In genomic region chr2:54207666-54208195, GRCh38 we compare ENCODE assay signal across 1 cellular context.
TF ChIP-seq lines count a peak whose summit lies in the region.

No MANE protein-coding gene starts in this region.

TF ChIP-seq in HepG2, 621 proteins besides CTCF, POLR2A, EP300 and RAD21 (continued from another document and continues in another):
- TF ChIP-seq ZNF580 (CRISPR knock-in tag; IDR thresholded peaks at IDR 0.05; ENCODE audit: borderline replicate concordance, low read depth) (peak; percentile 50; the same call in 1 of the 2 replicates), ZNF552 (CRISPR knock-in tag; IDR thresholded peaks at IDR 0.05; ENCODE audit: borderline replicate concordance) (no peak), ZFP37 (CRISPR knock-in tag; IDR thresholded peaks at IDR 0.05; ENCODE audit: borderline replicate concordance) (no peak), THAP8 (CRISPR knock-in tag; IDR thresholded peaks at IDR 0.05; ENCODE audit: borderline replicate concordance) (no peak), ZNF768 (CRISPR knock-in tag; IDR thresholded peaks at IDR 0.05) (no peak), GTF2F1 (IDR thresholded peaks at IDR 0.05; ENCODE audit: low read length) (no peak), GABPA (IDR thresholded peaks at IDR 0.05; ENCODE audit: low read depth, low read length) (no peak), GABPA (CRISPR knock-in tag; IDR thresholded peaks at IDR 0.05; ENCODE audit: low read depth) (peak; percentile 44; the same call in 1 of the 2 replicates), GMEB2 (CRISPR knock-in tag; IDR thresholded peaks at IDR 0.05; ENCODE audit: low read depth) (no peak), SOX5 (CRISPR knock-in tag; IDR thresholded peaks at IDR 0.05; ENCODE audit: borderline replicate concordance) (peak; percentile 100), ZNF530 (CRISPR knock-in tag; IDR thresholded peaks at IDR 0.05; ENCODE audit: low read depth) (no peak), CREB1 (IDR thresholded peaks at IDR 0.05) (no peak), CREB1 (CRISPR knock-in tag; IDR thresholded peaks at IDR 0.05) (peak; percentile 84), ZNF788 (CRISPR knock-in tag; IDR thresholded peaks at IDR 0.05; ENCODE audit: borderline replicate concordance) (no peak), SNAPC5 (CRISPR knock-in tag; IDR thresholded peaks at IDR 0.05; ENCODE audit: borderline replicate concordance) (no peak), CBX1 (IDR thresholded peaks at IDR 0.05; ENCODE audit: low read depth) (no peak), ZNF597 (CRISPR knock-in tag; IDR thresholded peaks at IDR 0.05) (no peak), ZNF460 (CRISPR knock-in tag; IDR thresholded peaks at IDR 0.05; ENCODE audit: borderline replicate concordance) (no peak), ZNF362 (CRISPR knock-in tag; IDR thresholded peaks at IDR 0.05; ENCODE audit: borderline replicate concordance) (peak; percentile 66; the same call in 1 of the 2 replicates), KMT2A (CRISPR knock-in tag; IDR thresholded peaks at IDR 0.05) (no peak), KDM2A (CRISPR knock-in tag; IDR thresholded peaks at IDR 0.05; ENCODE audit: borderline replicate concordance, low read depth) (no peak), ARNTL (CRISPR knock-in tag; IDR thresholded peaks at IDR 0.05) (no peak), ZNF232 (CRISPR knock-in tag; IDR thresholded peaks at IDR 0.05; ENCODE audit: borderline replicate concordance) (no peak), ZNF761 (CRISPR knock-in tag; conservative IDR thresholded peaks at IDR 0.05) (no peak), MBNL3 (CRISPR knock-in tag; conservative IDR thresholded peaks at IDR 0.05) (no peak), ZNF333 (CRISPR knock-in tag; IDR thresholded peaks at IDR 0.05; ENCODE audit: borderline replicate concordance) (no peak), CHD2 (IDR thresholded peaks at IDR 0.05; ENCODE audit: low read depth, low read length) (no peak), ZNF326 (CRISPR knock-in tag; IDR thresholded peaks at IDR 0.05; ENCODE audit: borderline replicate concordance) (no peak), PAF1 (CRISPR knock-in tag; IDR thresholded peaks at IDR 0.05) (no peak), NR2C2 (CRISPR knock-in tag; IDR thresholded peaks at IDR 0.05; ENCODE audit: borderline replicate concordance) (peak; percentile 67; the same call in 1 of the 2 replicates), TCF7L2 (IDR thresholded peaks at IDR 0.05; ENCODE audit: low read depth, low read length) (peak; percentile 89), FOXA1 (IDR thresholded peaks at IDR 0.05) (no peak), FOXA1 (CRISPR knock-in tag; IDR thresholded peaks at IDR 0.05) (peak; percentile 93), TFDP1 (CRISPR knock-in tag; IDR thresholded peaks at IDR 0.05; ENCODE audit: borderline replicate concordance) (peak; percentile 57; the same call in 1 of the 2 replicates), ZBTB14 (CRISPR knock-in tag; IDR thresholded peaks at IDR 0.05) (no peak), PBX3 (CRISPR knock-in tag; IDR thresholded peaks at IDR 0.05; ENCODE audit: borderline replicate concordance) (no peak), ZNF296 (CRISPR knock-in tag; conservative IDR thresholded peaks at IDR 0.05) (no peak), ATRX (CRISPR knock-in tag; IDR thresholded peaks at IDR 0.05; ENCODE audit: borderline replicate concordance) (no peak), POGK (CRISPR knock-in tag; conservative IDR thresholded peaks at IDR 0.05) (peak; percentile 49; the same call in 1 of the 2 replicates), ELF4 (CRISPR knock-in tag; IDR thresholded peaks at IDR 0.05; ENCODE audit: borderline replicate concordance) (no peak), KLF11 (CRISPR knock-in tag; IDR thresholded peaks at IDR 0.05) (peak; percentile 85; the same call in 1 of the 2 replicates), NR2F6 (IDR thresholded peaks at IDR 0.05) (peak; percentile 93), NR2F6 (CRISPR knock-in tag; IDR thresholded peaks at IDR 0.05) (peak; percentile 94), ZHX2 (IDR thresholded peaks at IDR 0.05; ENCODE audit: low read depth) (no peak), ZHX2 (CRISPR knock-in tag; IDR thresholded peaks at IDR 0.05; ENCODE audit: borderline replicate concordance) (no peak), ZBTB38 (CRISPR knock-in tag; IDR thresholded peaks at IDR 0.05) (no peak), PTBP1 (IDR thresholded peaks at IDR 0.05; ENCODE audit: low read depth, low read length, poor library complexity, severe bottlenecking) (no peak)
